8 cellular contexts compared by ENCODE assay signal in the genomic region with DNA sequence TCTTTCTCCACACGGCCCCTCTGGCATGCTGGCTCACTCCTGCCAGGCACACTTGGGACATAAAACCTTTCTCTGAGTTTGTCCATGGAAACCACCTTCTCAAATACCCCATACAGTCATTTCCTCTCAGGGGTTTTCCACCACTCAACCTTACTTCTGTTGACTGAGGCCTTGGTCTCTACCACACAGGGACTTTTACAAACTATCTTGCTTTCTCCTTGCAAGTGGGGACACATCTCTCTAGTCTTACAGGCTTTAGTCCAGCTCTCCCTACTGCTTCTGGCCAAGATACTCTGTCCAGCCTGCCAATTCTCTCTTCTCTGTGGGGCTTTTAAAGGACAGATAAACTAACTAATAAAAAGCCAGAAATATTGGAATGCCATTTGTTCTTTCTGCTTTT.
DNase-seq lines count a peak whose midpoint lies in the region; ATAC-seq and TF ChIP-seq lines count a peak whose summit lies in the region.
"Not testable (repeated sequence)": the region's sequence is repeated elsewhere in the genome, so short reads cannot be mapped to it uniquely, and the experiment has no call there.

No MANE protein-coding gene starts in this region.

- not testable (repeated sequence) for H3K9me3 Mint-ChIP-seq in activated naive CD8-positive, alpha-beta T cell (ENCODE audit: low read depth); naive thymus-derived CD8-positive, alpha-beta T cell

- POLR2A ChIA-PET in naive thymus-derived CD8-positive, alpha-beta T cell (lab: Charles Lee) = not testable (repeated sequence)

- not testable (repeated sequence) for H3K4me3 ChIP-seq in GM12864 (ENCODE audit: low read depth, low read length)

- ATAC-seq in GM19023 (IDR thresholded peaks at IDR 0.05; ENCODE audit: unreplicated experiment) (peak; percentile 80), GM21423 (IDR thresholded peaks at IDR 0.05; ENCODE audit: unreplicated experiment) (peak; percentile 89), HG02840 (IDR thresholded peaks at IDR 0.05; ENCODE audit: low FRiP score, unreplicated experiment) (peak; percentile 88), HG03159 (IDR thresholded peaks at IDR 0.05; ENCODE audit: unreplicated experiment) (peak; percentile 81), T-helper 17 cell (peak; percentile 96)
- peak; percentile 73 to 92 for ATAC-seq in naive thymus-derived CD8-positive, alpha-beta T cell

- peak; percentile 39 for DNase-seq in GM12864 (ENCODE audit: low read depth)
- not testable (repeated sequence) for DNase-seq in T-helper 17 cell
- peak in 1 of 10 donors; percentile 5 for DNase-seq in naive thymus-derived CD8-positive, alpha-beta T cell

- not testable (repeated sequence) for H3K4me1 Mint-ChIP-seq in T-helper 17 cell
- H3K4me1 Mint-ChIP-seq in activated naive CD8-positive, alpha-beta T cell (ENCODE audit: low read depth) = peaks cover 40% of the 10 kb centered on the region
- peaks cover 3 to 17% (median 10%) of the 10 kb centered on the region in 4 donors for H3K4me1 Mint-ChIP-seq in naive thymus-derived CD8-positive, alpha-beta T cell

- H3K4me3 Mint-ChIP-seq in T-helper 17 cell; naive thymus-derived CD8-positive, alpha-beta T cell: not testable (repeated sequence)
- H3K4me3 Mint-ChIP-seq in activated naive CD8-positive, alpha-beta T cell = peak overlapping the region; percentile 40

- H3K36me3 Mint-ChIP-seq in T-helper 17 cell (ENCODE audit: low read depth); activated naive CD8-positive, alpha-beta T cell; naive thymus-derived CD8-positive, alpha-beta T cell: not testable (repeated sequence)

- H3K9me3 ChIP-seq in T-helper 17 cell (ENCODE audit: control insufficient read depth, low read length, poor library complexity, severe bottlenecking) = not testable (repeated sequence)

- peak overlapping the region; percentile 37 for H3K27ac Mint-ChIP-seq in T-helper 17 cell
- H3K27ac Mint-ChIP-seq in activated naive CD8-positive, alpha-beta T cell = peak overlapping the region; percentile 92
- H3K27ac Mint-ChIP-seq in naive thymus-derived CD8-positive, alpha-beta T cell = peak overlapping the region in 4 of 10 donors; percentile 0 to 50 (median 22)

- TF ChIP-seq CTCF in GM12864 (IDR thresholded peaks at IDR 0.05; ENCODE audit: low read depth, low read length, missing control alignments) = not testable (repeated sequence)

- H3K27me3 Mint-ChIP-seq in T-helper 17 cell; activated naive CD8-positive, alpha-beta T cell; naive thymus-derived CD8-positive, alpha-beta T cell: not testable (repeated sequence)
